In the genomic region with DNA sequence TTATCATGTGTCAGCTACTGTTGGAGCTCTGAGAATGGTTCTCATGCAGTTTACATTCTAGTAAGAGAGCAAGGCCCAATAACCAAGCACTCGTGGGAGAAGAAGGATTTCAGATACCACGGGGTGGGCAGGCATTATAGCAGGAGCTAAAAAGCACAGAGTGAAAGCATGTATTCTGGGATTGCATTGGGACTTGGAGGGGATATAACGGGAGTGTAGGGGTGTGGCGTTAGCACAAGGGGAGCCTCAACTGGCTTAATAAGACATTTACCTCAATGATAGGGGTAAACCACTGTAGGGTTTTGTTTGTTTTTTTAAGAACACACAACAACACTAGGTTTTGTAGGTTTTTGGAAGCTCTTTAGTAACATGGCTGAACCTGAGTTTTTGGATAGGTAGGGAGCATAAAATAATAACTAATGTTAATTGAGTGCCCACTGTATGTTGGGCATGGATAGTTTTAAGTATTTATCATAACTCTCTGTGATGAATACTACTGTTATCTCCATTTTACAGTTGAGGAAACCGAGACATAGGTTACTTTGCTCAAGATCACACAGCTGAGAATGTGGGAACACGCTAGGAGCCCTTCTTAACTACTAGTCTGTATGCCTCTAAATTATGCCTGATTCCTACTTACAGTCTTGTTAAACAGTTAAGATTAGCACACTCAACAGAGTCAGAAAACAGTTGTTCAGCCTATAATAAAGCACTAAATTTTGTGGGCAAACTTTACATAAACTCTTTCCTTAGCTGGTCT, we compare ENCODE assay signal across 10 cellular contexts. TPM values are rescaled to one million over a fixed set of nuclear protein-coding genes. Genes with fewer than 3 reads are reported as not detected.
DNase-seq lines count a peak whose midpoint lies in the region; ATAC-seq, FAIRE-seq and TF ChIP-seq lines count a peak whose summit lies in the region.
"Had no signal": no experiment of that assay in that cellular context is flagged by ENCODE, and none has a peak within 500 bp of the region (broad histone marks: within the 10 kb centered on the region; RNA-seq: fewer than 3 reads in every experiment).

No MANE protein-coding gene starts in this region.

- H3K27me3 Mint-ChIP-seq in effector memory CD8-positive, alpha-beta T cell, result no peaks in the 10 kb centered on the region

- H3K27ac Mint-ChIP-seq in effector memory CD8-positive, alpha-beta T cell, result peak overlapping the region; percentile 98 to 100

- POLR2A ChIA-PET in OCI-LY7 (lab: Charles Lee), result interaction anchor here (0.5 to 3.8 kb wide), 14 partner anchors 9 to 355 kb away, joined by 3 to 23 read pairs (median 4); a partner anchor contains a TSS

- peak overlapping the region; percentile 78 for H3K4me3 ChIP-seq in OCI-LY7 (ENCODE audit: low read depth, low read length, poor library complexity, severe bottlenecking)
- H3K4me3 ChIP-seq in rectal smooth muscle tissue (ENCODE audit: low read length), result peak overlapping the region; percentile 94

- H3K4me3 Mint-ChIP-seq in effector memory CD8-positive, alpha-beta T cell, result peak overlapping the region; percentile 93 to 98

- H3K9me3 ChIP-seq in OCI-LY7 (ENCODE audit: low read length), result no peaks in the 10 kb centered on the region
- H3K9me3 ChIP-seq: esophagus squamous epithelium had no signal

- H3K36me3 ChIP-seq in OCI-LY7 (ENCODE audit: insufficient read depth, low read length) (no peaks in the 10 kb centered on the region), rectal smooth muscle tissue (ENCODE audit: control insufficient read depth, insufficient read depth, low read length) (no peaks in the 10 kb centered on the region)
- H3K36me3 ChIP-seq: esophagus squamous epithelium had no signal

- DNase-seq in GM18507 (ENCODE audit: extremely low spot score, insufficient read length, low read depth) (no peak), OCI-LY7 (ENCODE audit: low spot score) (no peak), KG1 (lab: John Stamatoyannopoulos, UW) (no peak), D341Med (ENCODE audit: low spot score) (no peak), NCI-H2029 (lab: John Stamatoyannopoulos, UW) (no peak)
- no peak for DNase-seq in effector memory CD8-positive, alpha-beta T cell
- DNase-seq: esophagus squamous epithelium had no signal

- H3K79me2 ChIP-seq in OCI-LY7 (ENCODE audit: insufficient read depth, low read depth, low read length), result peaks cover 22% of the 10 kb centered on the region; the same call in 1 of the 2 replicates

- peaks cover 28% of the 10 kb centered on the region for H3K36me3 Mint-ChIP-seq in effector memory CD8-positive, alpha-beta T cell (ENCODE audit: insufficient read depth)

- TF ChIP-seq CTCF in OCI-LY7 (conservative IDR thresholded peaks at IDR 0.05; ENCODE audit: low read length), result no peak

- intact Hi-C loops in OCI-LY7 (cut with micrococcal nuclease; ENCODE audit: unreplicated experiment), result loop anchor here (5.0 kb wide), 1 partner anchor 42 kb away; no protein-coding TSS in a partner anchor

- H2AFZ ChIP-seq in OCI-LY7 (ENCODE audit: low read length), result no peak overlapping the region

- peak; percentile 5 for FAIRE-seq in GM18507 (lab: Jason Lieb, UNC)
- FAIRE-seq: HTR-8/SVneo had no signal

- no peak for ATAC-seq in effector memory CD8-positive, alpha-beta T cell (replicated peaks)
- ATAC-seq in GM21515 (IDR thresholded peaks at IDR 0.05; ENCODE audit: unreplicated experiment), result no peak

- H4K20me1 ChIP-seq in OCI-LY7 (ENCODE audit: insufficient read depth, low read length), result peaks cover 20% of the 10 kb centered on the region

- H3K9ac ChIP-seq in rectal smooth muscle tissue (ENCODE audit: low read length), result no peak overlapping the region

- no peaks in the 10 kb centered on the region for H3K27me3 ChIP-seq in rectal smooth muscle tissue (ENCODE audit: control insufficient read depth, insufficient read depth, low read length)
- H3K27me3 ChIP-seq: esophagus squamous epithelium had no signal

- peak overlapping the region; percentile 96 for H3K4me2 ChIP-seq in OCI-LY7 (ENCODE audit: low read length)

- peaks cover 65% of the 10 kb centered on the region for H3K4me1 ChIP-seq in OCI-LY7 (ENCODE audit: insufficient read depth, low read length, poor library complexity, severe bottlenecking)
- peaks cover 4% of the 10 kb centered on the region for H3K4me1 ChIP-seq in rectal smooth muscle tissue (ENCODE audit: control insufficient read depth, insufficient read depth, low read length)

- BruUV-seq in OCI-LY7 (replicated peaks; lab: Mats Ljungman, UMichigan), result no TSS peak

- CTCF ChIA-PET in OCI-LY7 (lab: Charles Lee; ENCODE audit: unreplicated experiment), result interaction anchor here (0.8 to 1.5 kb wide), 2 partner anchors 20 to 237 kb away, joined by 3 to 4 read pairs; no protein-coding TSS in a partner anchor

- no peaks in the 10 kb centered on the region for H3K9me3 Mint-ChIP-seq in effector memory CD8-positive, alpha-beta T cell

- H3K9me2 ChIP-seq in OCI-LY7 (ENCODE audit: insufficient read depth, low read length), result no peaks in the 10 kb centered on the region

- no peak overlapping the region for H3K27ac ChIP-seq in OCI-LY7 (ENCODE audit: low read depth, low read length, poor library complexity, severe bottlenecking)
- peak overlapping the region; percentile 96 for H3K27ac ChIP-seq in rectal smooth muscle tissue (ENCODE audit: low read depth, low read length)

- peaks cover 22 to 33% of the 10 kb centered on the region in 2 donors for H3K4me1 Mint-ChIP-seq in effector memory CD8-positive, alpha-beta T cell (ENCODE audit: low read depth in 2 of 2)

RNA-seq across cellular contexts. Expression of a gene that starts 1.8 kb away (rescaled TPM):
- 22.2 and 22.7 TPM in 2 replicates for total RNA-seq in OCI-LY7 (2014; rRNA removed; shearing (Covaris generic))
- total RNA-seq in OCI-LY7 (2022), result 23.5 and 29.1 TPM in 2 replicates
